Comparison of ENCODE assay signal across 8 cellular contexts in the genomic region with DNA sequence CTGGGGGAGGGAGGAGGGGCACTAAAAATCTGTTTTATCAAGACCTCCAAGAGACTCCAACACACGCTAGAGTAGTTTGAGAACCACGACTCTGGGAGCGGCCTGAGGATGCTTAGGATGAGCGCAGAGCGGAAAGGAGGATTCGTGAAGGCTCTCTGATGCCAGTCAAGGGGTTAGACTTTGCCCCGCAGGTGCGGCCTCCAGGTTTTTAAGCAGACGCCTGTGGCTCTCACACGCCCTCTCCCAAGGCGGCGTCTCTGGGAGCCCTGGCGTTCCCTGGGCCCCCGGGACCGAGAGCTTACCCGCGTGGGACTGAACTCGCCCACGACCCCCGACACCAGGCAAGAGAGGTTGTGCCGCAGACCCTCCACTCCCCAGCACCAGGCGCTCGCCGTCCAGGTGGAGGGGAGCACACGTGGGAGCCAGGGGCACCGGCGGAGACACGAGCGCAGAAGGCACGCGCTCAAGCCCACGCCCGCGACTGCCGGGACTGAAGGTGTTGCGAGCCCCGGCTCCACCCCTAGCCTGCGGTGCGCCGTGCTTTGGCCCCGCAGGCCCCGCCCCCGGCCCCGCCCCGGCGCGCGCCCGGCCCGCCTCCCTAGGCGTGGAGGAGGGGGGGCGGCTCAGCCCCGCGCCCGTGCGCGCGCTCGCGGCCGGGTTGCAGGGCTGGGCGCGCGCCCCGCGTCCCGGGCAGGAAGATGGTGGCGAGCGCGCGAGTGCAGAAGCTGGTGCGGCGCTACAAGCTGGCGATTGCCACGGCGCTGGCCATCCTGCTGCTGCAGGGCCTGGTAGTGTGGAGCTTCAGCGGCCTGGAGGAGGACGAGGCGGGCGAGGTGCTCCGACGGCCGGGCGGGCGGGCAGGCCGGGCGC. TPM values are rescaled to one million over a fixed set of nuclear protein-coding genes. Genes with fewer than 3 reads are reported as not detected.
DNase-seq lines count a peak whose midpoint lies in the region; ATAC-seq lines count a peak whose summit lies in the region.

XYLT2 (plus strand) TSS at position 684 of the 870 bp plus-strand sequence; CDS start at position 699, 15 bp downstream.

- H3K4me3 ChIP-seq in esophagus (ENCODE audit: low read depth in 1 of 2, low read length in 2 of 2) = peak within 1 kb of the TSS; percentile 69 to 90
- peak within 1 kb of the TSS; percentile 79 to 88 for H3K4me3 ChIP-seq in muscle layer of colon (ENCODE audit: low read depth in 1 of 2, low read length in 2 of 2)

- H3K36me3 ChIP-seq in esophagus (ENCODE audit: control insufficient read depth in 2 of 2, insufficient read depth in 2 of 2, low read length in 1 of 2) = no peaks in the 10 kb centered on the region
- no peaks in the 10 kb centered on the region for H3K36me3 ChIP-seq in muscle layer of colon (ENCODE audit: insufficient read depth, low read length)

- ATAC-seq in GM21390 (IDR thresholded peaks at IDR 0.05; ENCODE audit: unreplicated experiment) = peak; percentile 70

- no peaks in the 10 kb centered on the region for H3K9me3 ChIP-seq in esophagus (ENCODE audit: control insufficient read depth in 2 of 2, insufficient read depth in 1 of 2, low read depth in 1 of 2, low read length in 1 of 2)
- H3K9me3 ChIP-seq in muscle layer of colon (ENCODE audit: low read length) = no peaks in the 10 kb centered on the region

- H3K27me3 ChIP-seq in esophagus (ENCODE audit: control insufficient read depth in 1 of 2, insufficient read depth in 2 of 2, low read length in 2 of 2) = no peaks in the 10 kb centered on the region
- H3K27me3 ChIP-seq in muscle layer of colon (ENCODE audit: control insufficient read depth in 1 of 2, insufficient read depth in 2 of 2, low read length in 2 of 2) = no peaks in the 10 kb centered on the region

- H3K9ac ChIP-seq in muscle layer of colon (ENCODE audit: low read length) = peak within 1 kb of the TSS; percentile 67

- DNase-seq in Caki2 (ENCODE audit: low read depth) (peak; percentile 75), HuH-7.5 (ENCODE audit: low spot score) (peak; percentile 97), OCI-M1 (lab: John Stamatoyannopoulos, UW) (peak; percentile 87), activated T-cell treated with anti-CD3 and anti-CD28 coated beads for 48 hours (ENCODE audit: low read depth) (peak; percentile 93)
- DNase-seq in stimulated activated CD8-positive, alpha-beta memory T cell treated with anti-CD3 and anti-CD28 coated beads, Interleukin-7, amount 100 ng/mL, for 1 hour (ENCODE audit: low read depth in 2 of 2) = peak; percentile 79 to 82

- H3K4me1 ChIP-seq in esophagus (ENCODE audit: control insufficient read depth in 2 of 2, insufficient read depth in 2 of 2, low read length in 1 of 2) = peaks cover 5 to 9% of the 10 kb centered on the region in 2 donors
- H3K4me1 ChIP-seq in muscle layer of colon (ENCODE audit: insufficient read depth, low read length) = peaks cover 20% of the 10 kb centered on the region

- whole genome bisulfite sequencing in esophagus, 2 donors = 3% methylated on average over 78 to 87 of the region's 87 CpGs

- H3K27ac ChIP-seq in esophagus (ENCODE audit: low read depth in 2 of 2, low read length in 1 of 2) (peak within 1 kb of the TSS; percentile 58 to 73), muscle layer of colon (ENCODE audit: low read depth, low read length) (peak within 1 kb of the TSS; percentile 67)

- in situ Hi-C loops in Caki2 (cut with HindIII; ENCODE audit: low pct_unique_long_range_greater_than_20kb, low sequenced_read_pairs) = no loop called here

RNA-seq across cellular contexts. Expression of gene XYLT2, which starts in this region (rescaled TPM):
- 39.4 and 53.5 TPM in 2 replicates for total RNA-seq in Caki2 (2014; rRNA removed; shearing (Covaris generic); ENCODE audit: low replicate concordance)
- polyA plus RNA-seq in esophagus = 10 to 100 TPM in 1 of 2 donors, 1 to 10 TPM in 1; 6.0 to 12.1 TPM

Comparison
In these comparisons a context has a peak if more than half of its experiments do, and no peak if none do; other contexts are left out.
1. Peak in every context shown above with its lines: DNase-seq, ATAC-seq, H3K4me3 ChIP-seq and H3K27ac ChIP-seq.